In genomic region chr12:59651230-59651920, GRCh38 we compare ENCODE assay signal across 15 cellular contexts. TPM values are rescaled to one million over a fixed set of nuclear protein-coding genes. Genes with fewer than 3 reads are reported as not detected.
DNase-seq lines count a peak whose midpoint lies in the region; ATAC-seq, FAIRE-seq and TF ChIP-seq lines count a peak whose summit lies in the region.
"Had no signal": no experiment of that assay in that cellular context is flagged by ENCODE, and none has a peak within 500 bp of the region (broad histone marks: within the 10 kb centered on the region; RNA-seq: fewer than 3 reads in every experiment).

No MANE protein-coding gene starts in this region.

- H3K27ac ChIP-seq in endothelial cell of umbilical vein (ENCODE audit: insufficient read depth, low read depth, low read length) (no peak overlapping the region), substantia nigra (ENCODE audit: low read depth, low read length, poor library complexity, severe bottlenecking) (no peak overlapping the region)
- H3K27ac ChIP-seq: SJSA1 had no signal

- no peaks in the 10 kb centered on the region for H3K27me3 ChIP-seq in endothelial cell of umbilical vein (ENCODE audit: control insufficient read depth in 2 of 2, insufficient read depth in 2 of 2, low read length in 2 of 2)
- H3K27me3 ChIP-seq: SJSA1 had no signal

- ATAC-seq in HG03342 (IDR thresholded peaks at IDR 0.05; ENCODE audit: unreplicated experiment) = no peak
- ATAC-seq: esophagus mucosa, K562 had no signal

- no peak overlapping the region for H3K4me2 ChIP-seq in endothelial cell of umbilical vein (ENCODE audit: insufficient read depth, low read length)

- TF ChIP-seq CTCF in endothelial cell of umbilical vein (IDR thresholded peaks at IDR 0.05; ENCODE audit: extremely low read depth in 1 of 2, insufficient read depth in 1 of 2, low read depth in 1 of 2, low read length in 2 of 2) (no peak), mesothelial cell of epicardium (IDR thresholded peaks at IDR 0.05; ENCODE audit: unreplicated experiment) (no peak)

- no peak for TF ChIP-seq POLR2A in endothelial cell of umbilical vein (IDR thresholded peaks at IDR 0.05; ENCODE audit: low read depth, low read length)

- H3K27me3 Mint-ChIP-seq in mesothelial cell of epicardium (ENCODE audit: low read depth) = no peaks in the 10 kb centered on the region
- H3K27me3 Mint-ChIP-seq: activated CD4-positive, alpha-beta memory T cell treated with anti-CD3 and anti-CD28 coated beads for 36 hours had no signal

- no peaks in the 10 kb centered on the region for H3K79me2 ChIP-seq in endothelial cell of umbilical vein (ENCODE audit: control insufficient read depth, insufficient read depth, low read length)

- BruUV-seq in endothelial cell of umbilical vein (replicated peaks; lab: Mats Ljungman, UMichigan) = no TSS peak

- H3K36me3 ChIP-seq in endothelial cell of umbilical vein (ENCODE audit: control insufficient read depth in 2 of 2, extremely low read depth in 1 of 2, insufficient read depth in 2 of 2, low read length in 2 of 2) = no peaks in the 10 kb centered on the region
- H3K36me3 ChIP-seq: SJSA1 had no signal

- no peak overlapping the region for H2AFZ ChIP-seq in endothelial cell of umbilical vein (ENCODE audit: low read depth, low read length)

- no peaks in the 10 kb centered on the region for H3K9me3 ChIP-seq in endothelial cell of umbilical vein (replicated peaks; ENCODE audit: control insufficient read depth, insufficient read depth, low read length)
- H3K9me3 ChIP-seq: SJSA1 had no signal

- peaks cover 25% of the 10 kb centered on the region for H3K4me1 Mint-ChIP-seq in mesothelial cell of epicardium

- dilution Hi-C loops in endothelial cell of umbilical vein (cut with MboI; ENCODE audit: extremely low pct_ligation_motif_present, low sequenced_read_pairs) = no loop called here

- H3K4me3 Mint-ChIP-seq in mesothelial cell of epicardium = no peak overlapping the region
- H3K4me3 Mint-ChIP-seq: activated CD4-positive, alpha-beta memory T cell treated with anti-CD3 and anti-CD28 coated beads for 36 hours had no signal

- intact Hi-C loops in endothelial cell of umbilical vein (cut with micrococcal nuclease) = no loop called here

- peak overlapping the region; percentile 63 for H3K27ac Mint-ChIP-seq in mesothelial cell of epicardium
- H3K27ac Mint-ChIP-seq: activated CD4-positive, alpha-beta memory T cell treated with anti-CD3 and anti-CD28 coated beads for 36 hours had no signal

- POLR2A ChIA-PET in endothelial cell of umbilical vein (lab: Charles Lee) = interaction anchor here (1.2 kb wide), 1 partner anchor 55 kb away, joined by 3 read pairs; the partner anchor contains the start of gene SLC16A7

- no peak overlapping the region for H3K9ac ChIP-seq in endothelial cell of umbilical vein (replicated peaks; ENCODE audit: extremely low read depth, insufficient read depth, low read length)

- H3K4me3 ChIP-seq in endothelial cell of umbilical vein (replicated peaks in 1 of 3; ENCODE audit: insufficient read depth in 1 of 3, low read depth in 1 of 3, low read length in 3 of 3) = no peak overlapping the region
- H3K4me3 ChIP-seq: K562, lung, SJSA1 had no signal

- peaks cover 3% of the 10 kb centered on the region for H3K9me3 Mint-ChIP-seq in mesothelial cell of epicardium

- H4K20me1 ChIP-seq in endothelial cell of umbilical vein (replicated peaks; ENCODE audit: control insufficient read depth, extremely low read depth, insufficient read depth, low read length) = no peaks in the 10 kb centered on the region

- DNase-seq in COLO829 (ENCODE audit: low spot score) (peak; percentile 21), HT1080 (ENCODE audit: low read depth) (peak; percentile 2), endothelial cell of umbilical vein (ENCODE audit: low read depth, low spot score) (peak; percentile 51), mesothelial cell of epicardium (ENCODE audit: low spot score in 2 of 2, unreplicated experiment in 2 of 2) (no peak), T-helper 9 cell (no peak), substantia nigra (lab: John Stamatoyannopoulos, UW) (no peak)
- no peak for DNase-seq in activated T-cell treated with anti-CD3 and anti-CD28 coated beads, Interleukin-2, amount 50 U/mL, for 48 hours
- DNase-seq: activated CD4-positive, alpha-beta memory T cell treated with anti-CD3 and anti-CD28 coated beads for 36 hours; NCI-H2227 treated with DMSO at 0.1 percent for 48 hours had no signal

- peak; percentile 28 for FAIRE-seq in endothelial cell of umbilical vein (lab: Jason Lieb, UNC)
- FAIRE-seq: D721Med, K562 had no signal

- CTCF ChIA-PET in endothelial cell of umbilical vein (lab: Charles Lee) = interaction anchor here (0.8 to 1.1 kb wide), 3 partner anchors 14 to 157 kb away, joined by 3 to 4 read pairs (median 3); no protein-coding TSS in a partner anchor

- H3K4me1 ChIP-seq in endothelial cell of umbilical vein (ENCODE audit: control insufficient read depth, extremely low read depth, insufficient read depth, low read length) = peaks cover 2% of the 10 kb centered on the region
- H3K4me1 ChIP-seq: SJSA1 had no signal

- no peaks in the 10 kb centered on the region for H3K9me1 ChIP-seq in endothelial cell of umbilical vein (replicated peaks; ENCODE audit: control insufficient read depth, extremely low read depth, insufficient read depth, low read length)

- no peaks in the 10 kb centered on the region for H3K36me3 Mint-ChIP-seq in mesothelial cell of epicardium

TF ChIP-seq in endothelial cell of umbilical vein, 7 proteins besides CTCF, POLR2A, EP300 and RAD21:
- TF ChIP-seq POLR2AphosphoS5 (IDR thresholded peaks at IDR 0.05; ENCODE audit: insufficient read depth, low read depth, low read length) (no peak), MYC (IDR thresholded peaks at IDR 0.05; ENCODE audit: low read depth, low read length) (no peak), EZH2 (IDR thresholded peaks at IDR 0.05; ENCODE audit: borderline replicate concordance, low read depth, low read length, severe bottlenecking) (no peak), GATA2 (IDR thresholded peaks at IDR 0.05; ENCODE audit: insufficient read depth, insufficient read length, low read depth, low read length) (no peak), FOS (IDR thresholded peaks at IDR 0.05; ENCODE audit: borderline replicate concordance, insufficient read depth, low read length) (no peak), JUN (IDR thresholded peaks at IDR 0.05; ENCODE audit: borderline replicate concordance, insufficient read depth, insufficient read length, low read depth) (no peak)
- TF ChIP-seq, protein P1, sequence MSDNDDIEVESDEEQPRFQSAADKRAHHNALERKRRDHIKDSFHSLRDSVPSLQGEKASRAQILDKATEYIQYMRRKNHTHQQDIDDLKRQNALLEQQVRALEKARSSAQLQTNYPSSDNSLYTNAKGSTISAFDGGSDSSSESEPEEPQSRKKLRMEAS (IDR thresholded peaks at IDR 0.05; ENCODE audit: insufficient read depth, insufficient read length) = no peak

RNA-seq across cellular contexts. Expression of gene SLC16A7, which starts 55.5 kb away (rescaled TPM):
- total RNA-seq in HT1080 (2014; rRNA removed; shearing (Covaris generic)) = not detected in 2 replicates
- not detected in 2 replicates for polyA plus RNA-seq in HT1080 (2015; cell fraction: cytosol; rRNA removed)
- 0.33 TPM in 1 of 2 replicates, not detected in the other for polyA plus RNA-seq in HT1080 (2015; cell fraction: nucleus; rRNA removed)
- 8.4 and 8.9 TPM in 2 replicates for total RNA-seq in endothelial cell of umbilical vein
- 1.7 and 2.9 TPM in 2 replicates for polyA plus RNA-seq in endothelial cell of umbilical vein
- 1.9 and 2.0 TPM in 2 replicates for polyA plus RNA-seq in endothelial cell of umbilical vein (2011; cell fraction: cytosol; rRNA removed)
- polyA plus RNA-seq in endothelial cell of umbilical vein (2011; cell fraction: nucleus; rRNA removed) = 4.7 and 5.5 TPM in 2 replicates
- 2.0 and 4.2 TPM in 2 replicates for polyA plus RNA-seq in endothelial cell of umbilical vein (2012)
- 18.1 and 19.5 TPM in 2 replicates for polyA minus RNA-seq in endothelial cell of umbilical vein
- polyA minus RNA-seq in endothelial cell of umbilical vein (2011; cell fraction: cytosol; rRNA and poly(A)+ RNA removed) = 18.7 TPM
- 21.7 and 32.8 TPM in 2 replicates for polyA minus RNA-seq in endothelial cell of umbilical vein (2011; cell fraction: nucleus; rRNA and poly(A)+ RNA removed)
- 4.3 to 5.9 TPM (median 4.4 TPM) in 3 replicates for total RNA-seq in mesothelial cell of epicardium
- polyA plus RNA-seq: K562 had no signal

Comparison
In these comparisons a context has a peak if more than half of its experiments do, and no peak if none do; other contexts are left out.
1. DNase-seq: peak in COLO829 (single experiment), HT1080 (single experiment) and endothelial cell of umbilical vein (single experiment); none in mesothelial cell of epicardium (0 of 2), T-helper 9 cell (single experiment), substantia nigra (0 of 49) and activated T-cell treated with anti-CD3 and anti-CD28 coated beads, Interleukin-2, amount 50 U/mL, for 48 hours (0 of 2).